ENCODE assay signal across 25 cellular contexts in genomic region chr7:22894585-22894984, GRCh38.
"Had no signal": no experiment of that assay in that cellular context is flagged by ENCODE, and none has a peak within 500 bp of the region (broad histone marks: within the 10 kb centered on the region; RNA-seq: fewer than 3 reads in every experiment).

No MANE protein-coding gene starts in this region.

- H3K36me3 ChIP-seq: breast epithelium, esophagus squamous epithelium, left lung, lower lobe of right lung, neutrophil, sigmoid colon, suprapubic skin, tibial nerve had no signal

- DNase-seq: activated B cell treated with CpG ODN at 0.5 μM for 24 hours; activated CD4-positive, alpha-beta T cell treated with anti-CD3 and anti-CD28 coated beads, Interleukin-2, amount 50 U/mL, for 1 hour; activated CD8-positive, alpha-beta T cell treated with anti-CD3 and anti-CD28 coated beads for 36 hours; activated naive CD8-positive, alpha-beta T cell treated with anti-CD3 and anti-CD28 coated beads, Interleukin-2, amount 50 U/mL, for 24 hours; activated T-cell treated with anti-CD3 and anti-CD28 coated beads, Interleukin-2, amount 50 U/mL, for 4 hours; amygdala; central memory CD4-positive, alpha-beta T cell; effector CD8-positive, alpha-beta T cell; esophagus squamous epithelium; left lung; lower lobe of right lung; sigmoid colon; stimulated activated CD4-positive, alpha-beta T cell treated with anti-CD3 and anti-CD28 coated beads, Interleukin-2, amount 100 ng/mL, for 24 hours; stimulated activated naive CD4-positive, alpha-beta T cell; T-helper 2 cell had no signal

- H3K4me3 ChIP-seq: breast epithelium, esophagus squamous epithelium, left lung, lower lobe of right lung, sigmoid colon, smooth muscle cell, suprapubic skin, tibial nerve had no signal

- H3K4me2 ChIP-seq: smooth muscle cell had no signal

- FAIRE-seq: endometrium, frontal cortex, islet of Langerhans had no signal

- H3K4me1 ChIP-seq: breast epithelium, esophagus squamous epithelium, left lung, lower lobe of right lung, sigmoid colon, suprapubic skin, tibial nerve had no signal

- H3K27me3 ChIP-seq: breast epithelium, esophagus squamous epithelium, left lung, neutrophil, sigmoid colon, suprapubic skin, tibial nerve had no signal

- H3K9me3 ChIP-seq: breast epithelium, esophagus squamous epithelium, left lung, lower lobe of right lung, neutrophil, sigmoid colon, suprapubic skin, tibial nerve had no signal

- H3K27ac ChIP-seq: breast epithelium, epithelial cell of prostate, esophagus squamous epithelium, left lung, lower lobe of right lung, neutrophil, sigmoid colon, suprapubic skin, tibial nerve had no signal

- ATAC-seq: activated CD8-positive, alpha-beta T cell treated with anti-CD3 and anti-CD28 coated beads for 36 hours; activated naive CD8-positive, alpha-beta T cell treated with anti-CD3 and anti-CD28 coated beads, Interleukin-2, amount 50 U/mL, for 24 hours; activated T-cell treated with anti-CD3 and anti-CD28 coated beads, Interleukin-2, amount 50 U/mL, for 4 hours; activated T-helper 17 cell treated with anti-CD3 and anti-CD28 coated beads, Interleukin-2, amount 50 U/mL, for 72 hours; left lung; lower lobe of right lung had no signal
